8 cellular contexts compared by ENCODE assay signal in genomic region chr1:94883688-94884087, GRCh38. TPM values are rescaled to one million over a fixed set of nuclear protein-coding genes. Genes with fewer than 3 reads are reported as not detected.
DNase-seq lines count a peak whose midpoint lies in the region; ATAC-seq, FAIRE-seq and TF ChIP-seq lines count a peak whose summit lies in the region.

No MANE protein-coding gene starts in this region.

- H3K36me3 ChIP-seq in BLaER1 treated with 17β-estradiol and CSF1 and Interleukin-3, amounts not matched to agents 10 nM and 100 nM, result no peaks in the 10 kb centered on the region
- H3K36me3 ChIP-seq in HUES48 (ENCODE audit: control insufficient read depth, insufficient read depth, low read length) (no peaks in the 10 kb centered on the region), HepG2 (replicated peaks in 1 of 2; ENCODE audit: control insufficient read depth in 1 of 2, insufficient read depth in 2 of 2, low read length in 2 of 2) (no peaks in the 10 kb centered on the region), aorta (ENCODE audit: control insufficient read depth in 1 of 2, insufficient read depth in 2 of 2, low read length in 1 of 2) (no peaks in the 10 kb centered on the region)

- no peak for TF ChIP-seq EP300 in HepG2 (IDR thresholded peaks at IDR 0.05; ENCODE audit: low read depth in 2 of 2, low read length in 2 of 2)
- no peak for TF ChIP-seq EP300 in HepG2 (CRISPR knock-in tag; IDR thresholded peaks at IDR 0.05; ENCODE audit: borderline replicate concordance)

- CTCF ChIA-PET in HepG2 (lab: Yijun Ruan, JAX; ENCODE audit: low intra/inter-chr PET ratio, low total read pairs), result no interaction called here

- DNase-seq in astrocyte of the hippocampus (ENCODE audit: low read depth, low spot score) (peak; percentile 77), HepG2 (ENCODE audit: low spot score) (peak; percentile 47), aorta (no peak)
- DNase-seq in stimulated activated CD8-positive, alpha-beta memory T cell treated with anti-CD3 and anti-CD28 coated beads, Interleukin-4, amount 100 ng/mL, for 48 hours, result no peak

- 48% methylated on average over 4 of the region's 4 CpGs for WGBS in HepG2 (ENCODE audit: low lambda C conversion rate)
- WGBS in aorta, 2 donors, result 6 to 14% methylated on average over 4 of the region's 4 CpGs

- TF ChIP-seq POLR2A in HepG2 (IDR thresholded peaks at IDR 0.05; ENCODE audit: insufficient read depth in 1 of 2, low read depth in 2 of 2, low read length in 2 of 2), result no peak

- peak; percentile 30 for FAIRE-seq in HepG2 (lab: Jason Lieb, UNC)

- no peak overlapping the region for H3K4me3 ChIP-seq in BLaER1 treated with 17β-estradiol and CSF1 and Interleukin-3, amounts not matched to agents 10 nM and 100 nM
- no peak overlapping the region for H3K4me3 ChIP-seq in HUES48 (ENCODE audit: low read depth, low read length)
- H3K4me3 ChIP-seq in HepG2 (replicated peaks in 1 of 3; ENCODE audit: insufficient read depth in 1 of 3, low read depth in 2 of 3, low read length in 3 of 3), result peak overlapping the region in 1 of 3 experiments; percentile 24; a peak in 2 of 6 replicates
- H3K4me3 ChIP-seq in aorta (ENCODE audit: low read length in 2 of 2), result no peak overlapping the region

- no peaks in the 10 kb centered on the region for H3K9me3 ChIP-seq in BLaER1 treated with 17β-estradiol and CSF1 and Interleukin-3, amounts not matched to agents 10 nM and 100 nM (replicated peaks in 1 of 11)
- no peaks in the 10 kb centered on the region for H3K9me3 ChIP-seq in HUES48 (ENCODE audit: control insufficient read depth, insufficient read depth, low read length)
- no peaks in the 10 kb centered on the region for H3K9me3 ChIP-seq in HepG2 (ENCODE audit: low read length)
- no peaks in the 10 kb centered on the region for H3K9me3 ChIP-seq in aorta (ENCODE audit: control insufficient read depth, low read length)

- no peak overlapping the region for H3K27ac ChIP-seq in BLaER1 treated with 17β-estradiol and CSF1 and Interleukin-3, amounts not matched to agents 10 nM and 100 nM
- H3K27ac ChIP-seq in HUES48 (ENCODE audit: low read depth, low read length) (peak overlapping the region; percentile 64), HepG2 (ENCODE audit: extremely low read length, insufficient read depth, low read length) (peak overlapping the region; percentile 52), aorta (ENCODE audit: low read depth in 1 of 2, low read length in 2 of 2) (peak overlapping the region; percentile 69 to 78)

- ATAC-seq in HepG2, result peak; percentile 75
- ATAC-seq in aorta (ENCODE audit: low FRiP score), result no peak
- ATAC-seq in GM21723 (IDR thresholded peaks at IDR 0.05; ENCODE audit: unreplicated experiment), result no peak
- no peak for ATAC-seq in GM21825 (IDR thresholded peaks at IDR 0.05; ENCODE audit: unreplicated experiment)

- POLR2A ChIA-PET in HepG2 (lab: Yijun Ruan, JAX), result interaction anchor here (1.1 to 1.6 kb wide), 2 partner anchors 9 to 350 kb away, joined by 3 to 4 read pairs; partner anchors contain the start of gene RWDD3

- TF ChIP-seq CTCF in HepG2 (CRISPR knock-in tag; IDR thresholded peaks at IDR 0.05), result no peak

- no peaks in the 10 kb centered on the region for H4K20me1 ChIP-seq in BLaER1 treated with 17β-estradiol and CSF1 and Interleukin-3, amounts not matched to agents 10 nM and 100 nM
- H4K20me1 ChIP-seq in HepG2 (ENCODE audit: insufficient read depth, low read length), result no peaks in the 10 kb centered on the region

- intact Hi-C loops in HepG2 (cut with micrococcal nuclease; ENCODE audit: unreplicated experiment) (no loop called here), aorta (cut with DNase I) (loop anchor here in 1 of 2 donors (1.0 to 2.0 kb wide), 2 partner anchors 18 to 29 kb away; no protein-coding TSS in a partner anchor)

- H3K4me2 ChIP-seq in BLaER1 treated with 17β-estradiol and CSF1 and Interleukin-3, amounts not matched to agents 10 nM and 100 nM, result peak overlapping the region; percentile 27 to 60 (median 39); a peak in 18 of 22 replicates
- H3K4me2 ChIP-seq in HepG2 (ENCODE audit: low read depth, low read length), result peak overlapping the region; percentile 78

- peak overlapping the region in 1 of 11 experiments; percentile 25; a peak in 1 of 22 replicates for H3K9ac ChIP-seq in BLaER1 treated with 17β-estradiol and CSF1 and Interleukin-3, amounts not matched to agents 10 nM and 100 nM
- H3K9ac ChIP-seq in HUES48 (ENCODE audit: low read depth, low read length) (no peak overlapping the region), HepG2 (ENCODE audit: insufficient read depth, low read depth, low read length) (no peak overlapping the region; the same call in 1 of the 2 replicates)

- H3K4me1 ChIP-seq in BLaER1 treated with 17β-estradiol and CSF1 and Interleukin-3, amounts not matched to agents 10 nM and 100 nM, result peaks cover 0 to 15% (median 7%) of the 10 kb centered on the region in 10 experiments; a peak in 10 of 20 replicates
- peaks cover 49% of the 10 kb centered on the region for H3K4me1 ChIP-seq in HUES48 (ENCODE audit: control insufficient read depth, insufficient read depth, low read length)
- H3K4me1 ChIP-seq in HepG2 (ENCODE audit: insufficient read depth, low read length), result peaks cover 33% of the 10 kb centered on the region
- H3K4me1 ChIP-seq in aorta (ENCODE audit: control insufficient read depth in 1 of 2, insufficient read depth in 2 of 2, low read length in 2 of 2), result peaks cover 0 to 3% of the 10 kb centered on the region in 2 donors

- no peak for TF ChIP-seq RAD21 in HepG2 (CRISPR knock-in tag; IDR thresholded peaks at IDR 0.05)

- no TSS peak for BruUV-seq in HepG2 (replicated peaks; lab: Mats Ljungman, UMichigan)

- peak overlapping the region; percentile 17 for H2AFZ ChIP-seq in HepG2 (ENCODE audit: low read length)

- in situ Hi-C loops in HepG2 (cut with HindIII; ENCODE audit: extremely low pct_ligation_motif_present, low pct_unique_long_range_greater_than_20kb), result no loop called here

- H3K79me2 ChIP-seq in HepG2 (ENCODE audit: insufficient read depth, low read length), result no peaks in the 10 kb centered on the region

- no peaks in the 10 kb centered on the region for H3K27me3 ChIP-seq in BLaER1 treated with 17β-estradiol and CSF1 and Interleukin-3, amounts not matched to agents 10 nM and 100 nM
- no peaks in the 10 kb centered on the region for H3K27me3 ChIP-seq in HUES48 (ENCODE audit: control insufficient read depth, insufficient read depth, low read length)
- H3K27me3 ChIP-seq in HepG2 (ENCODE audit: control insufficient read depth in 1 of 2, insufficient read depth in 2 of 2, low read length in 2 of 2), result no peaks in the 10 kb centered on the region
- no peaks in the 10 kb centered on the region for H3K27me3 ChIP-seq in aorta (ENCODE audit: control insufficient read depth in 1 of 2, insufficient read depth in 2 of 2, low read length in 1 of 2)

TF ChIP-seq in HepG2, 621 proteins besides CTCF, POLR2A, EP300 and RAD21 (continues in another document):
- TF ChIP-seq NR2C2 (CRISPR knock-in tag; IDR thresholded peaks at IDR 0.05; ENCODE audit: borderline replicate concordance) (no peak), ZSCAN31 (CRISPR knock-in tag; IDR thresholded peaks at IDR 0.05; ENCODE audit: low read depth) (no peak), FIP1L1 (IDR thresholded peaks at IDR 0.05; ENCODE audit: borderline replicate concordance, insufficient read depth, low read depth, low read length) (no peak), ZNF800 (CRISPR knock-in tag; IDR thresholded peaks at IDR 0.05) (no peak), GTF3A (CRISPR knock-in tag; conservative IDR thresholded peaks at IDR 0.05) (no peak), PHF21A (CRISPR knock-in tag; IDR thresholded peaks at IDR 0.05) (0 out of 2 replicates have a peak, but pooled peaks have one; percentile 38), ZNF562 (CRISPR knock-in tag; IDR thresholded peaks at IDR 0.05; ENCODE audit: borderline replicate concordance) (no peak)

RNA-seq across cellular contexts. Expression of gene CNN3, which starts 43.2 kb away (rescaled TPM):
- total RNA-seq in HepG2 (2016; rRNA removed; fragmentation: Illumina TruSeq; extraction: Trizol) (223 and 290 TPM in 2 replicates), aorta (100 to 1,000 TPM; 386 to 463 TPM)
- total RNA-seq in HepG2 (2016; cell fraction: cytosol; rRNA removed; fragmentation: Illumina TruSeq; extraction: Trizol; ENCODE audit: low read depth), result 57.3 and 60.4 TPM in 2 replicates
- total RNA-seq in HepG2 (2016; cell fraction: insoluble cytoplasmic fraction; rRNA removed; fragmentation: Illumina TruSeq; extraction: Trizol), result 203 and 275 TPM in 2 replicates
- total RNA-seq in HepG2 (2016; cell fraction: membrane; rRNA removed; fragmentation: Illumina TruSeq; extraction: Trizol), result 122 and 123 TPM in 2 replicates
- 101 and 120 TPM in 2 replicates for total RNA-seq in HepG2 (2016; cell fraction: nucleus; rRNA removed; fragmentation: Illumina TruSeq; extraction: Trizol)
- polyA plus RNA-seq in HepG2 (2011; rRNA removed) (97.4 and 113 TPM in 2 replicates), aorta (100 to 1,000 TPM; 138 to 203 TPM)
- 59.4 and 80.2 TPM in 2 replicates for polyA plus RNA-seq in HepG2 (2011; cell fraction: cytosol; rRNA removed)
- 44.3 and 48.4 TPM in 2 replicates for polyA plus RNA-seq in HepG2 (2011; cell fraction: nucleus; rRNA removed)
- 105 and 127 TPM in 2 replicates for polyA plus RNA-seq in HepG2 (2012)
- polyA plus RNA-seq in HepG2 (2016; cell fraction: cytosol; fragmentation: Illumina TruSeq; extraction: Trizol; ENCODE audit: low read depth), result 34.4 and 42.1 TPM in 2 replicates
- 302 and 322 TPM in 2 replicates for polyA plus RNA-seq in HepG2 (2016; cell fraction: insoluble cytoplasmic fraction; fragmentation: Illumina TruSeq; extraction: Trizol; ENCODE audit: low read depth)
- polyA plus RNA-seq in HepG2 (2016; cell fraction: membrane; fragmentation: Illumina TruSeq; extraction: Trizol; ENCODE audit: low read depth), result 71.0 and 76.9 TPM in 2 replicates
- polyA plus RNA-seq in HepG2 (2016; cell fraction: nucleus; fragmentation: Illumina TruSeq; extraction: Trizol; ENCODE audit: insufficient read depth, low read depth), result 152 and 159 TPM in 2 replicates
- polyA minus RNA-seq in HepG2 (2011; rRNA and poly(A)+ RNA removed; ENCODE audit: low replicate concordance), result 63.8 TPM in 1 of 2 replicates, not detected in the other
- polyA minus RNA-seq in HepG2 (2011; cell fraction: cytosol; rRNA and poly(A)+ RNA removed), result 86.9 and 93.5 TPM in 2 replicates
- 71.3 and 77.3 TPM in 2 replicates for polyA minus RNA-seq in HepG2 (2011; cell fraction: nucleus; rRNA and poly(A)+ RNA removed)

Comparison
In these comparisons a context has a peak if more than half of its experiments do, and no peak if none do; other contexts are left out.
1. H3K27ac ChIP-seq: peak in HUES48 (single experiment), HepG2 (single experiment) and aorta (2 of 2); none in BLaER1 treated with 17β-estradiol and CSF1 and Interleukin-3, amounts not matched to agents 10 nM and 100 nM (0 of 11).
2. DNase-seq: peak in astrocyte of the hippocampus (single experiment) and HepG2 (single experiment); none in aorta (0 of 2) and stimulated activated CD8-positive, alpha-beta memory T cell treated with anti-CD3 and anti-CD28 coated beads, Interleukin-4, amount 100 ng/mL, for 48 hours (single experiment).